8 cellular contexts compared by ENCODE assay signal in the genomic region with DNA sequence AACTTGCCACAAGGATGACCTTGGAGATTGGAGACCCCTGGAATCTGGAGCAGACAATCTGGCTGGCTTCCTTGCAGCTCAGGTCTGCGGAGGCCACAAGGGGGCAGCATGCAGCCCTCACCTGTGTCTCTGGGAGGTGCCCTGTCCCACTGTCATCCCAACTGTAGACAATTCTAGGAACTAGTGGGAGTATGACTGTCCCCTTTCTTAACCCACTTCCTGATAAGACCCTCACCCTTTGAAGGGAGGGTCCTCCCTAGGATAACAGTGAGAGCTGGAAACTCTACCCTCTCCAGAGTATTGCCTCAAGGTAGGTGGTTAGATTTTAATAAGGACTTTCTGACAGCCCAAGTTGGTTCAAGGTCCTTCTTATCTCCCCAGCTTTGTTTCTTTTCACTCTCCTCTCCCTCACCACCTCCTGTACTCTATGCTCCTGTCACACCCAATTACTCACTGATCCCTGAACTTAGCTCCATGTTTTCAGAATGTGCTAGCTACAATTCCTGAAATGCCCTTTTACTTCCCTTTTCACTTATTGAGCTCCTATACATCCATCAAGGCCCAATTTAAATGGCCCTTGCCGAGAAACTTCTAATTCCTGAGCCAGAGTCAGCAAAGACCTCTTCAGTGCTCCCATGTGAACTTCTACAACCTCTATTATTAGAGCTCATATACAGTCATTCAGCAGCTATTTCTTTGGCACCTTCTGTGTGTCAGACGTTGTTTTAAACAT. TPM values are rescaled to one million over a fixed set of nuclear protein-coding genes. Genes with fewer than 3 reads are reported as not detected.
DNase-seq lines count a peak whose midpoint lies in the region; ATAC-seq and TF ChIP-seq lines count a peak whose summit lies in the region.

No MANE protein-coding gene starts in this region.

- peak; percentile 54 for ATAC-seq in stimulated activated memory B cell treated with anti-CD40 and anti-IgM and Interleukin-4, amounts not matched to agents 10 μg/mL and 1 μg/mL and 100 μg/mL, for 72 hours
- ATAC-seq in HG03196 (IDR thresholded peaks at IDR 0.05; ENCODE audit: unreplicated experiment) (no peak), HG03108 (IDR thresholded peaks at IDR 0.05; ENCODE audit: unreplicated experiment) (no peak)

- peaks cover 63% of the 10 kb centered on the region for H3K36me3 Mint-ChIP-seq in stimulated activated memory B cell treated with anti-CD40 and anti-IgM and Interleukin-4, amounts not matched to agents 10 μg/mL and 1 μg/mL and 100 μg/mL, for 72 hours

- H3K4me3 Mint-ChIP-seq in stimulated activated memory B cell treated with anti-CD40 and anti-IgM and Interleukin-4, amounts not matched to agents 10 μg/mL and 1 μg/mL and 100 μg/mL, for 72 hours, result no peak overlapping the region

- H3K9me3 Mint-ChIP-seq in stimulated activated memory B cell treated with anti-CD40 and anti-IgM and Interleukin-4, amounts not matched to agents 10 μg/mL and 1 μg/mL and 100 μg/mL, for 72 hours, result peaks cover 3% of the 10 kb centered on the region

- H3K27me3 Mint-ChIP-seq in stimulated activated memory B cell treated with anti-CD40 and anti-IgM and Interleukin-4, amounts not matched to agents 10 μg/mL and 1 μg/mL and 100 μg/mL, for 72 hours, result no peaks in the 10 kb centered on the region

- DNase-seq in DMS 273 (lab: John Stamatoyannopoulos, UW; ENCODE audit: unreplicated experiment) (peak; percentile 100), LNCaP clone FGC (ENCODE audit: low read depth) (no peak), coronary artery (ENCODE audit: low spot score) (no peak), mucosa of gallbladder (ENCODE audit: low spot score) (peak; percentile 49)
- peak; percentile 59 to 67 for DNase-seq in activated CD4-positive, alpha-beta T cell treated with anti-CD3 and anti-CD28 coated beads for 4 hours

- H3K27ac ChIP-seq in coronary artery, result no peak overlapping the region

- H3K27ac Mint-ChIP-seq in stimulated activated memory B cell treated with anti-CD40 and anti-IgM and Interleukin-4, amounts not matched to agents 10 μg/mL and 1 μg/mL and 100 μg/mL, for 72 hours, result no peak overlapping the region

- no peaks in the 10 kb centered on the region for H3K4me1 Mint-ChIP-seq in stimulated activated memory B cell treated with anti-CD40 and anti-IgM and Interleukin-4, amounts not matched to agents 10 μg/mL and 1 μg/mL and 100 μg/mL, for 72 hours

- no peak overlapping the region for H3K4me3 ChIP-seq in LNCaP clone FGC (ENCODE audit: low read depth, low read length)
- no peak overlapping the region for H3K4me3 ChIP-seq in coronary artery

- TF ChIP-seq CTCF in LNCaP clone FGC (IDR thresholded peaks at IDR 0.05; ENCODE audit: control insufficient read depth, extremely low read depth, insufficient read depth), result peak; percentile 82
- TF ChIP-seq CTCF in coronary artery (IDR thresholded peaks at IDR 0.05), result peak; percentile 72

RNA-seq across cellular contexts. Expression of a gene that starts 9.2 kb away (rescaled TPM):
- total RNA-seq in mucosa of gallbladder, result 3.5 TPM

Comparison
In these comparisons a context has a peak if more than half of its experiments do, and no peak if none do; other contexts are left out.
1. DNase-seq: peak in DMS 273 (single experiment), activated CD4-positive, alpha-beta T cell treated with anti-CD3 and anti-CD28 coated beads for 4 hours (2 of 2) and mucosa of gallbladder (single experiment); none in LNCaP clone FGC (single experiment) and coronary artery (single experiment).